14 cellular contexts compared by ENCODE assay signal in genomic region chr18:36592282-36592681, GRCh38.
"Had no signal": no experiment of that assay in that cellular context is flagged by ENCODE, and none has a peak within 500 bp of the region (broad histone marks: within the 10 kb centered on the region; RNA-seq: fewer than 3 reads in every experiment).

No MANE protein-coding gene starts in this region.

- H3K79me2 ChIP-seq: parathyroid adenoma had no signal

- H3K27me3 Mint-ChIP-seq: brain; stimulated activated memory B cell treated with anti-CD40 and anti-IgM and Interleukin-4, amounts not matched to agents 10 μg/mL and 1 μg/mL and 100 μg/mL, for 72 hours had no signal

- H3K4me3 Mint-ChIP-seq: brain; neural crest cell; stimulated activated memory B cell treated with anti-CD40 and anti-IgM and Interleukin-4, amounts not matched to agents 10 μg/mL and 1 μg/mL and 100 μg/mL, for 72 hours had no signal

- H3K4me3 ChIP-seq: esophagus squamous epithelium, tibial nerve had no signal

- H3K27me3 ChIP-seq: esophagus squamous epithelium, tibial nerve had no signal

- H3K9me3 Mint-ChIP-seq: brain; neural crest cell; stimulated activated memory B cell treated with anti-CD40 and anti-IgM and Interleukin-4, amounts not matched to agents 10 μg/mL and 1 μg/mL and 100 μg/mL, for 72 hours had no signal

- H3K36me3 Mint-ChIP-seq: stimulated activated memory B cell treated with anti-CD40 and anti-IgM and Interleukin-4, amounts not matched to agents 10 μg/mL and 1 μg/mL and 100 μg/mL, for 72 hours had no signal

- H3K9ac ChIP-seq: parathyroid adenoma had no signal

- H3K4me1 Mint-ChIP-seq: stimulated activated memory B cell treated with anti-CD40 and anti-IgM and Interleukin-4, amounts not matched to agents 10 μg/mL and 1 μg/mL and 100 μg/mL, for 72 hours had no signal

- H3K27ac Mint-ChIP-seq: stimulated activated memory B cell treated with anti-CD40 and anti-IgM and Interleukin-4, amounts not matched to agents 10 μg/mL and 1 μg/mL and 100 μg/mL, for 72 hours had no signal

- H3K9me3 ChIP-seq: esophagus squamous epithelium, tibial nerve had no signal

- H3K27ac ChIP-seq: parathyroid adenoma, tibial nerve had no signal

- DNase-seq: activated CD4-positive, alpha-beta T cell treated with anti-CD3 and anti-CD28 coated beads, Interleukin-2, amount 50 U/mL, for 1 hour; activated naive CD4-positive, alpha-beta T cell treated with anti-CD3 and anti-CD28 coated beads, Interleukin-2, amount 50 U/mL, for 16 hours; amniotic stem cell; cerebellar nuclear complex; dermis blood vessel endothelial cell; esophagus squamous epithelium; foreskin melanocyte; kidney; T-helper 2 cell had no signal

- H2AFZ ChIP-seq: parathyroid adenoma had no signal

- H3K4me1 ChIP-seq: parathyroid adenoma, tibial nerve had no signal

- H3K36me3 ChIP-seq: esophagus squamous epithelium, tibial nerve had no signal

- FAIRE-seq: kidney had no signal
